In the genomic region with DNA sequence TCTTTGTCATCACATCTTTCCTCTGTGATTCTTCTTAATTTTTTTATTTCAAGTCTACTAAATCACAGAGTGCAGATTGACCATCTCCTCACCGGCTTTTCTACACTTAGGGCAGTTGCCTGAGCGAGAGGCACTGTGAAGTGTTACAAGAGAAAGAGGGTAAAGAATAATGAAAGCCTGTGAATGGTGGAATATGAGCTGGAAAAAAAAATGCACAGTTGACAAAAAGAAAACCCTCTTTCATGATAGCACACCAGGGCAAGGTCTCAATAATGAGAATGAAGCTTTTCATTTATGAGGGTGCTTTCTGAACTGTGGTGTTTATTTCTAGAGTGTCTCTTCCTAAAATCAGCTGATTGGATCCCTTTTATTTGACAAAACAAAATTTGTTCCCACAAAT, we compare ENCODE assay signal across 34 cellular contexts.
"Had no signal": no experiment of that assay in that cellular context is flagged by ENCODE, and none has a peak within 500 bp of the region (broad histone marks: within the 10 kb centered on the region; RNA-seq: fewer than 3 reads in every experiment).

No MANE protein-coding gene starts in this region.

- H3K4me2 ChIP-seq: PC-9 had no signal

- H3K27ac ChIP-seq: cardiac muscle cell, PC-9, RWPE1, WERI-Rb-1 had no signal

- ATAC-seq: activated CD8-positive, alpha-beta memory T cell treated with anti-CD3 and anti-CD28 coated beads, Interleukin-2, amount 10 ng/mL, durations not matched to agents 7 days and 5 days; activated T-cell treated with anti-CD3 and anti-CD28 coated beads, Interleukin-2, amount 50 U/mL, for 72 hours; activated T-helper 17 cell treated with anti-CD3 and anti-CD28 coated beads, Interleukin-2, amount 50 U/mL, for 72 hours; Right ventricle myocardium inferior had no signal

- H3K4me3 ChIP-seq: ascending aorta, cardiac muscle cell, MG63, PC-9 had no signal

- DNase-seq: activated CD4-positive, alpha-beta memory T cell treated with anti-CD3 and anti-CD28 coated beads, Interleukin-2, amount 10 ng/mL, durations not matched to agents 7 days and 5 days; activated CD4-positive, alpha-beta T cell treated with anti-CD3 and anti-CD28 coated beads for 1 hour; activated CD4-positive, alpha-beta T cell treated with anti-CD3 and anti-CD28 coated beads for 48 hours; activated CD4-positive, CD25-positive, alpha-beta regulatory T cell; activated CD8-positive, alpha-beta memory T cell treated with anti-CD3 and anti-CD28 coated beads for 24 hours; activated CD8-positive, alpha-beta memory T cell treated with anti-CD3 and anti-CD28 coated beads, Interleukin-2, amount 10 ng/mL, durations not matched to agents 7 days and 5 days; activated CD8-positive, alpha-beta memory T cell treated with anti-CD3 and anti-CD28 coated beads, Interleukin-2, amount 50 U/mL, for 48 hours; activated gamma-delta T cell; activated naive CD4-positive, alpha-beta T cell treated with Interleukin-2 at 50 U/mL for 16 hours; activated naive CD8-positive, alpha-beta T cell treated with anti-CD3 and anti-CD28 coated beads, Interleukin-2, amount 10 ng/mL, durations not matched to agents 7 days and 5 days; activated T-cell treated with anti-CD3 and anti-CD28 coated beads, Interleukin-2, amount 50 U/mL, for 72 hours; amygdala; Karpas-422; KBM-7; MG63; NCI-H1048; NCI-H1105 treated with DMSO at 0.1 percent for 48 hours; NCI-H146; NCI-H187; NCI-H2029 treated with DMSO at 0.1 percent for 48 hours; NCI-H345; NCI-H524 treated with DMSO at 0.1 percent for 48 hours; PC-9; SIG-M5; SW 1271; T-helper 1 cell; T1000; WERI-Rb-1 had no signal

- H3K9me3 ChIP-seq: ascending aorta, MG63 had no signal

- FAIRE-seq: RCC 7860 had no signal

- H2AFZ ChIP-seq: PC-9 had no signal

- H3K36me3 ChIP-seq: ascending aorta, cardiac muscle cell, MG63, WERI-Rb-1 had no signal

- H3K27me3 ChIP-seq: ascending aorta, MG63 had no signal
